9 cellular contexts compared by ENCODE assay signal in genomic region chr16:69444873-69445517, GRCh38. TPM values are rescaled to one million over a fixed set of nuclear protein-coding genes. Genes with fewer than 3 reads are reported as not detected.
DNase-seq lines count a peak whose midpoint lies in the region; ATAC-seq and TF ChIP-seq lines count a peak whose summit lies in the region.
"Had no signal": no experiment of that assay in that cellular context is flagged by ENCODE, and none has a peak within 500 bp of the region (broad histone marks: within the 10 kb centered on the region; RNA-seq: fewer than 3 reads in every experiment).

No MANE protein-coding gene starts in this region.

- H3K9me3 ChIP-seq in heart left ventricle (no peaks in the 10 kb centered on the region), skeletal muscle satellite cell (replicated peaks; ENCODE audit: low read length) (no peaks in the 10 kb centered on the region)

- H3K4me3 ChIP-seq in heart left ventricle, result peak overlapping the region in 10 of 12 donors; percentile 1 to 46 (median 30)
- peak overlapping the region; percentile 59 for H3K4me3 ChIP-seq in skeletal muscle satellite cell (ENCODE audit: low read length)

- ATAC-seq in GM21390 (IDR thresholded peaks at IDR 0.05; ENCODE audit: unreplicated experiment), result peak; percentile 48
- peak; percentile 22 to 54 for ATAC-seq in activated naive CD4-positive, alpha-beta T cell treated with anti-CD3 and anti-CD28 coated beads, Interleukin-2, amount 50 U/mL, for 72 hours
- peak in 2 of 4 donors; percentile 34 to 51 for ATAC-seq in heart left ventricle
- ATAC-seq in HG03521 (IDR thresholded peaks at IDR 0.05; ENCODE audit: unreplicated experiment), result no peak

- H3K27ac Mint-ChIP-seq in activated naive CD4-positive, alpha-beta T cell treated with anti-CD3 and anti-CD28 coated beads, Interleukin-2, amount 50 U/mL, for 72 hours, result peak overlapping the region in 1 of 2 donors; percentile 77

- DNase-seq in activated naive CD4-positive, alpha-beta T cell treated with anti-CD3 and anti-CD28 coated beads, Interleukin-2, amount 50 U/mL, for 72 hours (ENCODE audit: low spot score in 2 of 2), result no peak
- DNase-seq in heart left ventricle, result no peak
- no peak for DNase-seq in activated effector memory CD4-positive, alpha-beta T cell treated with anti-CD3 and anti-CD28 coated beads, Interleukin-2, amount 50 U/mL, for 16 hours
- DNase-seq in HUDEP-2 (lab: John Stamatoyannopoulos, UW; ENCODE audit: unreplicated experiment in 76 of 76), result no peak
- DNase-seq in stimulated activated CD4-positive, alpha-beta T cell treated with anti-CD3 and anti-CD28 coated beads, Interleukin-12 subunit alpha, Interleukin-12 subunit beta, amount 100 ng/mL, for 4 hours, result no peak
- DNase-seq: NCI-H2171 treated with DMSO at 0.1 percent for 48 hours had no signal

- peak overlapping the region; percentile 86 for H3K4me2 ChIP-seq in skeletal muscle satellite cell (ENCODE audit: low read length)

- intact Hi-C loops in heart left ventricle (cut with DNase I), result no loop called here

- H3K9me3 Mint-ChIP-seq in activated naive CD4-positive, alpha-beta T cell treated with anti-CD3 and anti-CD28 coated beads, Interleukin-2, amount 50 U/mL, for 72 hours, result no peaks in the 10 kb centered on the region

- WGBS in heart left ventricle, 4 donors, result 28 to 46% (median 35%) methylated on average over 2 of the region's 2 CpGs

- H3K9ac ChIP-seq in skeletal muscle satellite cell (ENCODE audit: low read depth, low read length), result peak overlapping the region; percentile 81

- H3K36me3 Mint-ChIP-seq in activated naive CD4-positive, alpha-beta T cell treated with anti-CD3 and anti-CD28 coated beads, Interleukin-2, amount 50 U/mL, for 72 hours, result peaks cover 0 to 21% of the 10 kb centered on the region in 2 donors

- no peaks in the 10 kb centered on the region for H3K27me3 ChIP-seq in heart left ventricle
- no peaks in the 10 kb centered on the region for H3K27me3 ChIP-seq in skeletal muscle satellite cell (ENCODE audit: control insufficient read depth, insufficient read depth, low read length)

- H3K27ac ChIP-seq in heart left ventricle, result peak overlapping the region; percentile 52 to 93 (median 82)

- H3K36me3 ChIP-seq in heart left ventricle (peaks cover 0 to 29% (median 13%) of the 10 kb centered on the region in 9 donors), skeletal muscle satellite cell (ENCODE audit: insufficient read depth, low read length) (peaks cover 29% of the 10 kb centered on the region)

- H3K4me1 ChIP-seq in heart left ventricle, result peaks cover 0 to 66% (median 40%) of the 10 kb centered on the region in 12 donors
- H3K4me1 ChIP-seq in skeletal muscle satellite cell (ENCODE audit: control insufficient read depth, insufficient read depth, low read length), result peaks cover 26% of the 10 kb centered on the region

- no peak for TF ChIP-seq CTCF in heart left ventricle (IDR thresholded peaks at IDR 0.05)

- no peak for TF ChIP-seq POLR2A in heart left ventricle (IDR thresholded peaks at IDR 0.05)

RNA-seq across cellular contexts. Expression of gene CYB5B, which starts 20.6 kb away (rescaled TPM):
- 100 to 1,000 TPM; 153 to 160 TPM for total RNA-seq in activated naive CD4-positive, alpha-beta T cell treated with anti-CD3 and anti-CD28 coated beads, Interleukin-2, amount 50 U/mL, for 72 hours
- total RNA-seq in heart left ventricle, result 10 to 100 TPM; 31.1 to 89.2 (median 65.0) TPM
- polyA plus RNA-seq in heart left ventricle, result 10 to 100 TPM; 46.3 to 65.7 TPM
- 49.8 and 73.3 TPM in 2 replicates for total RNA-seq in skeletal muscle satellite cell (2012; rRNA removed)

RNA-seq across cellular contexts. Expression of gene TERF2, which starts 59.2 kb away (rescaled TPM):
- 10 to 100 TPM; 45.7 to 48.0 TPM for total RNA-seq in activated naive CD4-positive, alpha-beta T cell treated with anti-CD3 and anti-CD28 coated beads, Interleukin-2, amount 50 U/mL, for 72 hours
- total RNA-seq in heart left ventricle, result 10 to 100 TPM in 8 of 9 donors, 1 to 10 TPM in 1; 9.7 to 45.9 (median 25.9) TPM
- polyA plus RNA-seq in heart left ventricle, result 10 to 100 TPM in 1 of 2 donors, 1 to 10 TPM in 1; 6.9 to 19.2 TPM
- 12.7 and 17.0 TPM in 2 replicates for total RNA-seq in skeletal muscle satellite cell (2012; rRNA removed)
